8 cellular contexts compared by ENCODE assay signal in the genomic region with DNA sequence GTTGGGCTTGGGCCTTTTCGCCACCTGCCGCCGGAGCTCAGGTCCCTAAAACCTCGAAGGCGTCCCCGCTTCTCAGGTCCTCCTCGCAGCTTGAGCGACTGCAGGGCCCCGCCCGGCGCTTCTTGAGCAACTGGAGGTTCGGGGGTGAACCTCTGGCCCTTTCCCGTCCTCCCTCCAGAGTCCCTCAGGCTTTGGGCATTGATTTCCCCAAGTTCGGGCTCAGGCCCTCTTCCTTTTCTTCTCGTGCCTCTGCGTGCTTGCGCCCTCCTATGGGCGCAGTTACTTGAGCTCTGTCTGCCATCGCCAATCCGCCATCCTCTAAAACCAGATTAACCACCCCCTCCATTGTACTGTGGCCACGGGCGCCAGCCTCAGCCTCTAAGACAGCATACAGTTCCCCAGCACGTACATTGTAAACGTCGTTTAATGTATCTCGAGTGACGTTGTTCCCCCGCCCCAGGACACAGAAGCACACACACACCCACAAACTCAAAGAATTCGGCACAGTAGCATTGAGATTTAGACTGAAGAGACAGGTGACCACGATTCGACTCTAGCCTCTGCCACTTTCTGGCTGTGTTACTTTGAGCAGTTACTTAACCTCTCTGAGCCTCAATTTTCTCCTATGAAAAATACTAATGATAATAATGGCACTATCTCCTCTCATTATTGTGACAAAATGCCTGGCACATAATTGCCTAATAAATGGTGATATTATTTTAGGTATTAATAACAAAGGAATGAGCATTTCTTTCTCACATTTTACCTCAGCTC.
A peak's percentile ranks its signal among the peaks of the same experiment; 100 is the strongest.
DNase-seq lines count a peak whose midpoint lies in the region; ATAC-seq and TF ChIP-seq lines count a peak whose summit lies in the region.

No MANE protein-coding gene starts in this region.

- peak; percentile 21 for ATAC-seq in HG02571 (IDR thresholded peaks at IDR 0.05; ENCODE audit: unreplicated experiment)

- TF ChIP-seq CTCF in NB4 (IDR thresholded peaks at IDR 0.05; ENCODE audit: low read depth, low read length), result peak; percentile 50

- no peak for TF ChIP-seq POLR2A in NB4 (IDR thresholded peaks at IDR 0.05; ENCODE audit: extremely low read depth, insufficient read length)

- H3K27ac ChIP-seq in caudate nucleus (ENCODE audit: low read depth, low read length), result peak overlapping the region; percentile 95

- peak; percentile 95 for DNase-seq in SIG-M5 treated with dmso at 0.1 percent for 504 hours (lab: John Stamatoyannopoulos, UW; ENCODE audit: unreplicated experiment)
- DNase-seq in SIG-M5 (lab: John Stamatoyannopoulos, UW), result no peak
- peak; percentile 75 for DNase-seq in NB4 (ENCODE audit: low read depth)
- DNase-seq in UCSD-AML1 (lab: John Stamatoyannopoulos, UW; ENCODE audit: unreplicated experiment), result peak; percentile 87
- DNase-seq in caudate nucleus (lab: John Stamatoyannopoulos, UW), result peak in 48 of 61 donors; percentile 39 to 86 (median 71)
- peak; percentile 49 for DNase-seq in iris pigment epithelial cell (ENCODE audit: low read depth)
- peak; percentile 55 for DNase-seq in stimulated activated CD4-positive, alpha-beta T cell treated with anti-CD3 and anti-CD28 coated beads, Interleukin-1b, Interleukin-23, amount 100 ng/mL, for 48 hours

- H3K4me3 ChIP-seq in NB4 (ENCODE audit: low read depth, low read length), result peak overlapping the region; percentile 48
